ENCODE assay signal across 24 cellular contexts in the genomic region with DNA sequence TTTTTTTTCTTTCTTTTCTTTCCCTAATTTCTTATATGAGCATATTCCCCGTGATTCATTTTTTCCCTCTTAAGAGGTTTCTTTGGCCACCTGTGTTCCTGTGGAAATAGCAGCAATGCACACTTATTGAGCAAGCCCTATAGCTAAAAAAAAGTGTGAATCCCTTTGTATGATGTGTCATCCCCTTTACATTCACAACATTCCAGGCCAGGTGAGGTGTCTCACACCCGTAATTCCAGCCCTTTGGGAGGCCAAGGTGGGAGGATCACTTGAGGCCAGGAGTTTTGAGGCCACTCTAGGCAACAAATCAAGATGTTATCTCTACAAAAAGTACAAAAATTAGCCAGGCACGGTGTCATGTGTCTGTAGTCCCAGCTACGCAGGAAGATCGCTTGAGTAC.
"Had no signal": no experiment of that assay in that cellular context is flagged by ENCODE, and none has a peak within 500 bp of the region (broad histone marks: within the 10 kb centered on the region; RNA-seq: fewer than 3 reads in every experiment).

No MANE protein-coding gene starts in this region.

- H2AFZ ChIP-seq: hepatocyte had no signal

- H3K4me2 ChIP-seq: hepatocyte had no signal

- H3K27me3 ChIP-seq: hepatocyte, upper lobe of right lung had no signal

- FAIRE-seq: frontal cortex had no signal

- H3K27ac Mint-ChIP-seq: activated B cell treated with CpG ODN at 0.5 μM for 24 hours; activated CD4-positive, alpha-beta T cell treated with anti-CD3 and anti-CD28 coated beads for 36 hours; activated naive CD4-positive, alpha-beta T cell treated with anti-CD3 and anti-CD28 coated beads for 36 hours; activated naive CD8-positive, alpha-beta T cell treated with anti-CD3 and anti-CD28 coated beads, Interleukin-2, amount 10 ng/mL, durations not matched to agents 7 days and 5 days; natural killer cell treated with Interleukin-12 subunit alpha and Interleukin-12 subunit beta and Interleukin-15 and Interleukin-18, amount 100 ng/mL, for 72 hours; progenitor cell of endocrine pancreas; T-helper 17 cell had no signal

- H3K27me3 Mint-ChIP-seq: activated B cell treated with CpG ODN at 0.5 μM for 24 hours; natural killer cell treated with Interleukin-12 subunit alpha and Interleukin-12 subunit beta and Interleukin-15 and Interleukin-18, amount 100 ng/mL, for 72 hours; T-helper 17 cell had no signal

- DNase-seq: activated B cell treated with CpG ODN at 0.5 μM for 24 hours; activated CD4-positive, alpha-beta T cell treated with anti-CD3 and anti-CD28 coated beads for 36 hours; activated CD4-positive, alpha-beta T cell treated with anti-CD3 and anti-CD28 coated beads, Interleukin-2, amount 50 U/mL, for 48 hours; activated CD8-positive, alpha-beta memory T cell treated with anti-CD3 and anti-CD28 coated beads, Interleukin-2, amount 50 U/mL, for 48 hours; activated effector memory CD4-positive, alpha-beta T cell treated with Interleukin-2 at 50 U/mL for 16 hours; activated naive CD4-positive, alpha-beta T cell treated with anti-CD3 and anti-CD28 coated beads for 36 hours; activated naive CD8-positive, alpha-beta T cell treated with anti-CD3 and anti-CD28 coated beads, Interleukin-2, amount 10 ng/mL, durations not matched to agents 7 days and 5 days; activated T-cell treated with anti-CD3 and anti-CD28 coated beads, Interleukin-2, amount 50 U/mL, for 48 hours; amniotic stem cell; cerebellar nuclear complex; glutamatergic neuron; left ventricle myocardium inferior; retina; spleen; stimulated activated CD4-positive, alpha-beta T cell treated with anti-CD3 and anti-CD28 coated beads, Interleukin-4, amount 100 ng/mL, for 1 hour; stimulated activated naive CD4-positive, alpha-beta T cell; T-helper 17 cell; upper lobe of right lung had no signal

- H3K36me3 Mint-ChIP-seq: activated naive CD8-positive, alpha-beta T cell treated with anti-CD3 and anti-CD28 coated beads, Interleukin-2, amount 10 ng/mL, durations not matched to agents 7 days and 5 days; natural killer cell treated with Interleukin-12 subunit alpha and Interleukin-12 subunit beta and Interleukin-15 and Interleukin-18, amount 100 ng/mL, for 72 hours had no signal

- H3K79me2 ChIP-seq: hepatocyte had no signal

- H3K9me3 Mint-ChIP-seq: activated B cell treated with CpG ODN at 0.5 μM for 24 hours; activated naive CD8-positive, alpha-beta T cell treated with anti-CD3 and anti-CD28 coated beads, Interleukin-2, amount 10 ng/mL, durations not matched to agents 7 days and 5 days had no signal

- H3K4me3 ChIP-seq: coronary artery, hepatocyte, left ventricle myocardium inferior, spleen, thoracic aorta, upper lobe of right lung had no signal

- H3K4me1 ChIP-seq: left ventricle myocardium inferior, spleen, upper lobe of right lung had no signal

- H3K9me3 ChIP-seq: left ventricle myocardium inferior, spleen, thoracic aorta, upper lobe of right lung had no signal

- H3K27ac ChIP-seq: coronary artery, hepatocyte, left ventricle myocardium inferior, spleen, thoracic aorta, upper lobe of right lung had no signal

- H3K4me3 Mint-ChIP-seq: activated B cell treated with CpG ODN at 0.5 μM for 24 hours; activated CD4-positive, alpha-beta T cell treated with anti-CD3 and anti-CD28 coated beads for 36 hours; activated naive CD4-positive, alpha-beta T cell treated with anti-CD3 and anti-CD28 coated beads for 36 hours; activated naive CD8-positive, alpha-beta T cell treated with anti-CD3 and anti-CD28 coated beads, Interleukin-2, amount 10 ng/mL, durations not matched to agents 7 days and 5 days; natural killer cell treated with Interleukin-12 subunit alpha and Interleukin-12 subunit beta and Interleukin-15 and Interleukin-18, amount 100 ng/mL, for 72 hours; T-helper 17 cell had no signal

- H3K4me1 Mint-ChIP-seq: activated B cell treated with CpG ODN at 0.5 μM for 24 hours; activated CD4-positive, alpha-beta T cell treated with anti-CD3 and anti-CD28 coated beads for 36 hours; T-helper 17 cell had no signal

- H3K36me3 ChIP-seq: left ventricle myocardium inferior, spleen, thoracic aorta, upper lobe of right lung had no signal
